ENCODE assay signal across 24 cellular contexts in the genomic region with DNA sequence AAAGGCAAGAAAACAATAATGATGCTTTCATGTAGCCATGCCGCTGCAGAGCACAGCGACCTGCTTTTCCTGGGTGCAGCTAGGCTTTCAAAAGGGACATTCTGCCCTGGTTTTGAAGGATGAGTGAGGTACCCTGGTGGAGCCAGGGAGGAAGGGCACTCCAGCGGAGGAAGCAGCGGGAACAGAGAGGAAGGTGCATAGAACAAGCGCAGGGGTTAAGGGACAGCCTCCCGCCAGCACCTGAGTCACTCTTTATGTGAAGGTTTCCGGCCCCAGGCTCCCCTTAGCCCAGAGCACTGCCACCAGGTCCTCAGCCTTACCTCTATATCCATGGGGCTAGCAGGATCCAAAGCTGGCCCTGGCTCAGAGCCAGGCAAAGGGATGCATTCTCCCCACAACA.
DNase-seq lines count a peak whose midpoint lies in the region; ATAC-seq and TF ChIP-seq lines count a peak whose summit lies in the region.
"Had no signal": no experiment of that assay in that cellular context is flagged by ENCODE, and none has a peak within 500 bp of the region (broad histone marks: within the 10 kb centered on the region; RNA-seq: fewer than 3 reads in every experiment).

No MANE protein-coding gene starts in this region.

- H3K4me1 Mint-ChIP-seq in activated naive CD4-positive, alpha-beta T cell treated with anti-CD3 and anti-CD28 coated beads, Interleukin-2, amount 10 ng/mL, durations not matched to agents 7 days and 5 days, result no peaks in the 10 kb centered on the region
- no peaks in the 10 kb centered on the region for H3K4me1 Mint-ChIP-seq in activated naive CD4-positive, alpha-beta T cell treated with anti-CD3 and anti-CD28 coated beads for 36 hours (ENCODE audit: low read depth)
- peaks cover 10% of the 10 kb centered on the region for H3K4me1 Mint-ChIP-seq in type B pancreatic cell (ENCODE audit: unreplicated experiment)
- H3K4me1 Mint-ChIP-seq: CD8-positive, alpha-beta memory T cell had no signal

- intact Hi-C loops in activated naive CD4-positive, alpha-beta T cell treated with anti-CD3 and anti-CD28 coated beads for 36 hours (cut with micrococcal nuclease), result no loop called here
- intact Hi-C loops in heart left ventricle (cut with DNase I), result loop anchor here in 1 of 10 donors (10.0 kb wide), 1 partner anchor 984 kb away; no protein-coding TSS in a partner anchor

- CTCF ChIA-PET in activated naive CD4-positive, alpha-beta T cell treated with anti-CD3 and anti-CD28 coated beads, Interleukin-2, amount 10 ng/mL, durations not matched to agents 7 days and 5 days (lab: Charles Lee), result no interaction called here
- CTCF ChIA-PET in activated naive CD4-positive, alpha-beta T cell treated with anti-CD3 and anti-CD28 coated beads for 36 hours (lab: Charles Lee), result no interaction called here

- DNase-seq in activated naive CD4-positive, alpha-beta T cell treated with anti-CD3 and anti-CD28 coated beads, Interleukin-2, amount 10 ng/mL, durations not matched to agents 7 days and 5 days, result peak; percentile 5
- no peak for DNase-seq in activated naive CD4-positive, alpha-beta T cell treated with anti-CD3 and anti-CD28 coated beads for 36 hours
- no peak for DNase-seq in WERI-Rb-1
- DNase-seq in iPS DF 19.7 (ENCODE audit: low read depth, low spot score), result peak; percentile 9
- no peak for DNase-seq in type B pancreatic cell (ENCODE audit: extremely low spot score, unreplicated experiment)
- DNase-seq in NCI-H2171 treated with DMSO at 0.1 percent for 48 hours (lab: John Stamatoyannopoulos, UW), result no peak
- DNase-seq in NCI-H510A (lab: John Stamatoyannopoulos, UW), result no peak
- DNase-seq in heart left ventricle, result no peak
- DNase-seq: 8988T; AML-193; CD8-positive, alpha-beta memory T cell; DMS53; EL; GF-D8; GM23248; IMR-90; NCI-H1694; NCI-H2081; NCI-H748 treated with DMSO at 0.1 percent for 48 hours; SHP77 treated with DMSO at 0.1 percent for 48 hours; SW 1271 had no signal

- H3K4me3 ChIP-seq in WERI-Rb-1 (ENCODE audit: low read depth, low read length) (no peak overlapping the region), heart left ventricle (no peak overlapping the region)
- H3K4me3 ChIP-seq: GM23248, SK-N-MC had no signal

- WGBS in heart left ventricle, 4 donors, result 85 to 93% (median 90%) methylated on average over 7 of the region's 7 CpGs

- H3K36me3 Mint-ChIP-seq in activated naive CD4-positive, alpha-beta T cell treated with anti-CD3 and anti-CD28 coated beads, Interleukin-2, amount 10 ng/mL, durations not matched to agents 7 days and 5 days, result no peaks in the 10 kb centered on the region
- H3K36me3 Mint-ChIP-seq in activated naive CD4-positive, alpha-beta T cell treated with anti-CD3 and anti-CD28 coated beads for 36 hours (ENCODE audit: low read depth), result no peaks in the 10 kb centered on the region
- no peaks in the 10 kb centered on the region for H3K36me3 Mint-ChIP-seq in type B pancreatic cell

- H3K27ac ChIP-seq in WERI-Rb-1 (no peak overlapping the region), heart left ventricle (no peak overlapping the region)
- H3K27ac ChIP-seq: C4-2B, GM23248, RWPE1, SK-N-MC had no signal

- no peaks in the 10 kb centered on the region for H3K4me1 ChIP-seq in heart left ventricle

- no peak overlapping the region for H3K4me3 Mint-ChIP-seq in activated naive CD4-positive, alpha-beta T cell treated with anti-CD3 and anti-CD28 coated beads, Interleukin-2, amount 10 ng/mL, durations not matched to agents 7 days and 5 days
- H3K4me3 Mint-ChIP-seq in activated naive CD4-positive, alpha-beta T cell treated with anti-CD3 and anti-CD28 coated beads for 36 hours, result no peak overlapping the region
- H3K4me3 Mint-ChIP-seq in type B pancreatic cell, result no peak overlapping the region
- H3K4me3 Mint-ChIP-seq: CD8-positive, alpha-beta memory T cell had no signal

- H3K36me3 ChIP-seq in WERI-Rb-1 (no peaks in the 10 kb centered on the region), heart left ventricle (no peaks in the 10 kb centered on the region)

- H3K9me3 Mint-ChIP-seq in activated naive CD4-positive, alpha-beta T cell treated with anti-CD3 and anti-CD28 coated beads, Interleukin-2, amount 10 ng/mL, durations not matched to agents 7 days and 5 days, result no peaks in the 10 kb centered on the region
- peaks cover 1% of the 10 kb centered on the region for H3K9me3 Mint-ChIP-seq in activated naive CD4-positive, alpha-beta T cell treated with anti-CD3 and anti-CD28 coated beads for 36 hours
- H3K9me3 Mint-ChIP-seq in type B pancreatic cell, result no peaks in the 10 kb centered on the region

- no peak for TF ChIP-seq POLR2A in heart left ventricle (IDR thresholded peaks at IDR 0.05)

- H3K9me3 ChIP-seq in WERI-Rb-1 (ENCODE audit: severe bottlenecking) (peaks cover 6% of the 10 kb centered on the region), heart left ventricle (no peaks in the 10 kb centered on the region)

- TF ChIP-seq CTCF in WERI-Rb-1 (IDR thresholded peaks at IDR 0.05; ENCODE audit: low read depth, low read length), result 0 out of 2 replicates have a peak, but pooled peaks have one; percentile 11
- TF ChIP-seq CTCF in type B pancreatic cell (conservative IDR thresholded peaks at IDR 0.05), result peak; percentile 29
- TF ChIP-seq CTCF in heart left ventricle (IDR thresholded peaks at IDR 0.05), result no peak

- ATAC-seq in heart left ventricle, result no peak

- H3K27me3 Mint-ChIP-seq in activated naive CD4-positive, alpha-beta T cell treated with anti-CD3 and anti-CD28 coated beads, Interleukin-2, amount 10 ng/mL, durations not matched to agents 7 days and 5 days, result peaks cover 4% of the 10 kb centered on the region
- H3K27me3 Mint-ChIP-seq in activated naive CD4-positive, alpha-beta T cell treated with anti-CD3 and anti-CD28 coated beads for 36 hours (ENCODE audit: low read depth), result no peaks in the 10 kb centered on the region
- H3K27me3 Mint-ChIP-seq in type B pancreatic cell, result no peaks in the 10 kb centered on the region
- H3K27me3 Mint-ChIP-seq: CD8-positive, alpha-beta memory T cell had no signal

- H3K27me3 ChIP-seq in WERI-Rb-1 (ENCODE audit: insufficient read depth, low read depth, severe bottlenecking) (no peaks in the 10 kb centered on the region), heart left ventricle (no peaks in the 10 kb centered on the region)

- H3K27ac Mint-ChIP-seq in activated naive CD4-positive, alpha-beta T cell treated with anti-CD3 and anti-CD28 coated beads, Interleukin-2, amount 10 ng/mL, durations not matched to agents 7 days and 5 days, result no peak overlapping the region
- H3K27ac Mint-ChIP-seq in activated naive CD4-positive, alpha-beta T cell treated with anti-CD3 and anti-CD28 coated beads for 36 hours, result no peak overlapping the region
- no peak overlapping the region for H3K27ac Mint-ChIP-seq in type B pancreatic cell
- H3K27ac Mint-ChIP-seq: CD8-positive, alpha-beta memory T cell had no signal

Comparison
In these comparisons a context has a peak if more than half of its experiments do, and no peak if none do; other contexts are left out.
1. DNase-seq: peak in activated naive CD4-positive, alpha-beta T cell treated with anti-CD3 and anti-CD28 coated beads, Interleukin-2, amount 10 ng/mL, durations not matched to agents 7 days and 5 days (single experiment) and iPS DF 19.7 (single experiment); none in activated naive CD4-positive, alpha-beta T cell treated with anti-CD3 and anti-CD28 coated beads for 36 hours (single experiment), WERI-Rb-1 (single experiment), type B pancreatic cell (single experiment), NCI-H2171 treated with DMSO at 0.1 percent for 48 hours (single experiment), NCI-H510A (single experiment) and heart left ventricle (0 of 5).
2. CTCF ChIP-seq: peak in WERI-Rb-1 (single experiment) and type B pancreatic cell (single experiment); none in heart left ventricle (0 of 12).